In genomic region chr17:76125922-76126321, GRCh38 we compare ENCODE assay signal across 35 cellular contexts. TPM values are rescaled to one million over a fixed set of nuclear protein-coding genes. Genes with fewer than 3 reads are reported as not detected.
"Had no signal": no experiment of that assay in that cellular context is flagged by ENCODE, and none has a peak within 500 bp of the region (broad histone marks: within the 10 kb centered on the region; RNA-seq: fewer than 3 reads in every experiment).

No MANE protein-coding gene starts in this region.

- H3K27ac Mint-ChIP-seq: activated T-cell treated with anti-CD3 and anti-CD28 coated beads, Interleukin-2, amount 50 U/mL, for 24 hours; T-helper 17 cell had no signal

- H3K27me3 Mint-ChIP-seq: activated T-cell treated with anti-CD3 and anti-CD28 coated beads, Interleukin-2, amount 50 U/mL, for 24 hours; effector memory CD8-positive, alpha-beta T cell; T-helper 17 cell had no signal

- H3K9me3 ChIP-seq: gastrocnemius medialis, right atrium auricular region, stomach, suprapubic skin, tibial nerve had no signal

- H3K4me3 Mint-ChIP-seq: activated T-cell treated with anti-CD3 and anti-CD28 coated beads, Interleukin-2, amount 50 U/mL, for 24 hours; effector memory CD8-positive, alpha-beta T cell; neural crest cell; stimulated activated naive B cell treated with anti-CD40 and anti-IgM and Interleukin-4, amounts not matched to agents 10 μg/mL and 1 μg/mL and 100 μg/mL, for 72 hours had no signal

- H3K27ac ChIP-seq: gastrocnemius medialis, hepatocyte, parathyroid adenoma, right atrium auricular region, stomach, suprapubic skin, tibial nerve, WERI-Rb-1 had no signal

- ATAC-seq: activated CD4-positive, CD25-positive, alpha-beta regulatory T cell treated with anti-CD3 and anti-CD28 coated beads, Interleukin-2, amount 50 U/mL, for 24 hours; effector memory CD8-positive, alpha-beta T cell; gastrocnemius medialis; left ventricle myocardium superior; stimulated activated naive B cell treated with anti-CD40 and anti-IgM and Interleukin-4, amounts not matched to agents 10 μg/mL and 1 μg/mL and 100 μg/mL, for 72 hours; T-helper 17 cell had no signal

- H3K4me1 ChIP-seq: parathyroid adenoma had no signal

- H3K9me3 Mint-ChIP-seq: activated T-cell treated with anti-CD3 and anti-CD28 coated beads, Interleukin-2, amount 50 U/mL, for 24 hours; effector memory CD8-positive, alpha-beta T cell; neural crest cell had no signal

- DNase-seq: activated CD4-positive, alpha-beta T cell treated with anti-CD3 and anti-CD28 coated beads for 48 hours; activated CD4-positive, alpha-beta T cell treated with anti-CD3 and anti-CD28 coated beads, Interleukin-2, amount 50 U/mL, for 48 hours; activated CD8-positive, alpha-beta memory T cell treated with anti-CD3 and anti-CD28 coated beads, Interleukin-2, amount 50 U/mL, for 48 hours; activated gamma-delta T cell; activated T-cell treated with anti-CD3 and anti-CD28 coated beads, Interleukin-2, amount 50 U/mL, for 24 hours; amygdala; caudate nucleus; cortex of kidney; effector memory CD8-positive, alpha-beta T cell; erythroblast; gastrocnemius medialis; glutamatergic neuron; islet precursor cell; left ventricle myocardium superior; mammary epithelial cell; nucleus accumbens; stimulated activated CD4-positive, alpha-beta T cell treated with anti-CD3 and anti-CD28 coated beads, Interleukin-15, amount 100 ng/mL, for 24 hours; stimulated activated CD4-positive, alpha-beta T cell treated with anti-CD3 and anti-CD28 coated beads, Interleukin-2, amount 100 ng/mL, for 24 hours; stimulated activated naive B cell treated with anti-CD40 and anti-IgM and Interleukin-4, amounts not matched to agents 10 μg/mL and 1 μg/mL and 100 μg/mL, for 72 hours; stomach; SW 1271; T-helper 17 cell; T1000; WERI-Rb-1 had no signal

- H3K4me2 ChIP-seq: hepatocyte had no signal

- H3K4me3 ChIP-seq: gastrocnemius medialis, hepatocyte, right atrium auricular region, stomach, suprapubic skin, tibial nerve had no signal

RNA-seq across cellular contexts. Expression of gene FOXJ1, which starts 15.1 kb away (rescaled TPM):
- total RNA-seq: left ventricle myocardium superior, mammary epithelial cell, mucosa of gallbladder, pulmonary artery endothelial cell, right atrium auricular region, tibial nerve had no signal
- polyA plus RNA-seq: mammary epithelial cell had no signal

RNA-seq across cellular contexts. Expression of gene ZACN, which starts 46.9 kb away (rescaled TPM):
- total RNA-seq: chondrocyte, gastrocnemius medialis, hepatocyte, left ventricle myocardium superior, mammary epithelial cell, mucosa of gallbladder, pulmonary artery endothelial cell, right atrium auricular region, stomach, suprapubic skin, tibial nerve, ureter had no signal
- polyA plus RNA-seq: mammary epithelial cell had no signal

RNA-seq across cellular contexts. Expression of gene GALR2, which starts 51.3 kb away (rescaled TPM):
- total RNA-seq: chondrocyte, hepatocyte, left ventricle myocardium superior, mammary epithelial cell, neural crest cell, pulmonary artery endothelial cell, right atrium auricular region, stomach, tibial nerve, ureter had no signal
